28 cellular contexts compared by ENCODE assay signal in the genomic region with DNA sequence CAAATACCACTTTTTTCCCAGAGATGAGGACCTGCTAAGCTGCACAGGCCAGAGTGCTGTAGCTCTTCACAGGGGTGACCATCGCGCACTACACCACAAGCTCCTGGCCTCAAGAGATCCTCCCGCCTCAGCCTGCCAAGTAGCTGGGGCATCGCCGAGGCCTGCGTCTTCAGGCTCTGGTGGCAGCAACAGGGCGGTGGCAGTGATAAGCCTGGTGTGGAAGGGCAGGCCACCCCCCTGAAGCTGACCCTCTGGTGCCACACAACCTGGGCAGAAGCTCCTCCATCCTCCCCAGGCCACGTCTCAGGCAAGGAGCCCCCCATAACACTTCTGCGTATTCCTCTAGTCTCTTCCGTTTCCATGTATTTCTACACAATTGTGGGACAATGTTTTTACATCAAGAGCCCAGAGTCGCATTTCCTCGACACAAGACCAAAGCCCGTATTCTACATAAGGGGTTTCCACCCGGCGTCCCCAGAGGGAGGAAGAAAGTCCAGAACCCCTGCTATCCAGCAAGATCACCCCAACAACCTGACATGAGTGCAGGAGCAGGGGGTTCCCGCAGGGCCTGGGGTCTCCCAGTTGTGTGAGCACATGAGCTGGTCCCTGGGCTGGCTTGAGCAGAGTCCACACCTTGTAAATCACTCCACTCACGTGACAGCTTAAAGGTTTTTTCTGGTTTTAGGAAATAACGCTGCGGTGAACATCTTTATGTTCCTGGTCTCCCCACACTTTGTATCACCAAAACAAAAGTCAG. TPM values are rescaled to one million over a fixed set of nuclear protein-coding genes. Genes with fewer than 3 reads are reported as not detected.
DNase-seq lines count a peak whose midpoint lies in the region; ATAC-seq and TF ChIP-seq lines count a peak whose summit lies in the region.
"Had no signal": no experiment of that assay in that cellular context is flagged by ENCODE, and none has a peak within 500 bp of the region (broad histone marks: within the 10 kb centered on the region; RNA-seq: fewer than 3 reads in every experiment).

No MANE protein-coding gene starts in this region.

- peaks cover 50% of the 10 kb centered on the region for H3K36me3 Mint-ChIP-seq in activated CD4-positive, alpha-beta T cell treated with anti-CD3 and anti-CD28 coated beads for 36 hours (ENCODE audit: low read depth)
- H3K36me3 Mint-ChIP-seq in HFFc6 (ENCODE audit: low read depth) (peaks cover 37% of the 10 kb centered on the region), osteocyte (ENCODE audit: unreplicated experiment) (peaks cover 61% of the 10 kb centered on the region)

- H3K36me3 ChIP-seq in colonic mucosa = no peaks in the 10 kb centered on the region

- H3K4me1 Mint-ChIP-seq in activated CD4-positive, alpha-beta T cell treated with anti-CD3 and anti-CD28 coated beads for 36 hours = peaks cover 10% of the 10 kb centered on the region
- H3K4me1 Mint-ChIP-seq in HFFc6 (ENCODE audit: low read depth) (peaks cover 29% of the 10 kb centered on the region), osteocyte (ENCODE audit: unreplicated experiment) (peaks cover 4% of the 10 kb centered on the region)
- H3K4me1 Mint-ChIP-seq: GM23338; stimulated activated naive B cell treated with anti-CD40 and anti-IgM and Interleukin-4, amounts not matched to agents 10 μg/mL and 1 μg/mL and 100 μg/mL, for 72 hours had no signal

- H3K4me3 Mint-ChIP-seq in activated CD4-positive, alpha-beta T cell treated with anti-CD3 and anti-CD28 coated beads for 36 hours = no peak overlapping the region
- no peak overlapping the region for H3K4me3 Mint-ChIP-seq in HFFc6
- no peak overlapping the region for H3K4me3 Mint-ChIP-seq in osteocyte (ENCODE audit: unreplicated experiment)
- H3K4me3 Mint-ChIP-seq: CD8-positive, alpha-beta T cell; GM23338; natural killer cell treated with Interleukin-12 subunit alpha and Interleukin-12 subunit beta and Interleukin-15 and Interleukin-18, amount 100 ng/mL, for 72 hours; stimulated activated naive B cell treated with anti-CD40 and anti-IgM and Interleukin-4, amounts not matched to agents 10 μg/mL and 1 μg/mL and 100 μg/mL, for 72 hours had no signal

- CTCF ChIA-PET in activated CD4-positive, alpha-beta T cell treated with anti-CD3 and anti-CD28 coated beads for 36 hours (lab: Charles Lee) = no interaction called here

- POLR2A ChIA-PET in activated CD4-positive, alpha-beta T cell treated with anti-CD3 and anti-CD28 coated beads for 36 hours (lab: Charles Lee) = interaction anchor here (0.7 kb wide), 1 partner anchor 36 kb away, joined by 3 read pairs; no protein-coding TSS in a partner anchor

- no peaks in the 10 kb centered on the region for H3K27me3 ChIP-seq in colonic mucosa
- H3K27me3 ChIP-seq: adrenal gland, body of pancreas, upper lobe of left lung had no signal

- intact Hi-C loops in activated CD4-positive, alpha-beta T cell treated with anti-CD3 and anti-CD28 coated beads for 36 hours (cut with DNase I, micrococcal nuclease) = no loop called here
- intact Hi-C loops in colonic mucosa (cut with DNase I) = no loop called here

- H3K9me3 Mint-ChIP-seq in activated CD4-positive, alpha-beta T cell treated with anti-CD3 and anti-CD28 coated beads for 36 hours (ENCODE audit: low read depth) = no peaks in the 10 kb centered on the region
- H3K9me3 Mint-ChIP-seq in HFFc6 (no peaks in the 10 kb centered on the region), osteocyte (ENCODE audit: unreplicated experiment) (no peaks in the 10 kb centered on the region)
- H3K9me3 Mint-ChIP-seq: CD8-positive, alpha-beta T cell; GM23338; natural killer cell treated with Interleukin-12 subunit alpha and Interleukin-12 subunit beta and Interleukin-15 and Interleukin-18, amount 100 ng/mL, for 72 hours; stimulated activated naive B cell treated with anti-CD40 and anti-IgM and Interleukin-4, amounts not matched to agents 10 μg/mL and 1 μg/mL and 100 μg/mL, for 72 hours had no signal

- DNase-seq in activated CD4-positive, alpha-beta T cell treated with anti-CD3 and anti-CD28 coated beads for 36 hours = no peak
- no peak for DNase-seq in activated CD4-positive, alpha-beta T cell treated with anti-CD3 and anti-CD28 coated beads for 1 hour
- DNase-seq in HFFc6 (no peak), colonic mucosa (peak; percentile 12), osteocyte (ENCODE audit: extremely low spot score, unreplicated experiment) (peak; percentile 75), OCI-M2 (lab: John Stamatoyannopoulos, UW; ENCODE audit: unreplicated experiment) (no peak), SK-N-DZ (ENCODE audit: low spot score) (no peak), erythroblast (lab: John Stamatoyannopoulos, UW) (no peak)
- DNase-seq: 8988T; activated CD4-positive, CD25-positive, alpha-beta regulatory T cell; activated gamma-delta T cell; activated T-cell treated with anti-CD3 and anti-CD28 coated beads, Interleukin-2, amount 50 U/mL, for 1 hour; adrenal gland; body of pancreas; CD8-positive, alpha-beta T cell; cerebellar nuclear complex; DMS 273 treated with DMSO at 0.1 percent for 48 hours; left cardiac atrium; mammary epithelial cell; NCI-H1436 treated with DMSO at 0.1 percent for 48 hours; NCI-H2081 treated with DMSO at 0.1 percent for 48 hours; NCI-H446; NCI-H748 treated with DMSO at 0.1 percent for 48 hours; stimulated activated naive B cell treated with anti-CD40 and anti-IgM and Interleukin-4, amounts not matched to agents 10 μg/mL and 1 μg/mL and 100 μg/mL, for 72 hours; SW 1271 had no signal

- no peaks in the 10 kb centered on the region for H3K4me1 ChIP-seq in colonic mucosa
- H3K4me1 ChIP-seq: body of pancreas had no signal

- no peak for TF ChIP-seq POLR2A in erythroblast (IDR thresholded peaks at IDR 0.05; ENCODE audit: low read length)

- H3K9me3 ChIP-seq in colonic mucosa = no peaks in the 10 kb centered on the region
- H3K9me3 ChIP-seq: adrenal gland, body of pancreas, upper lobe of left lung had no signal

- TF ChIP-seq CTCF in HFFc6 (IDR thresholded peaks at IDR 0.05) (no peak), colonic mucosa (IDR thresholded peaks at IDR 0.05) (no peak), osteocyte (IDR thresholded peaks at IDR 0.05) (no peak)

- peak overlapping the region; percentile 55 for H3K27ac Mint-ChIP-seq in activated CD4-positive, alpha-beta T cell treated with anti-CD3 and anti-CD28 coated beads for 36 hours
- H3K27ac Mint-ChIP-seq in HFFc6 (0 out of 2 replicates have a peak overlapping the region, but pooled peaks have one; percentile 21), osteocyte (ENCODE audit: unreplicated experiment) (no peak overlapping the region)
- H3K27ac Mint-ChIP-seq: CD8-positive, alpha-beta T cell; GM23338; natural killer cell treated with Interleukin-12 subunit alpha and Interleukin-12 subunit beta and Interleukin-15 and Interleukin-18, amount 100 ng/mL, for 72 hours; stimulated activated naive B cell treated with anti-CD40 and anti-IgM and Interleukin-4, amounts not matched to agents 10 μg/mL and 1 μg/mL and 100 μg/mL, for 72 hours had no signal

- H3K4me3 ChIP-seq in colonic mucosa = no peak overlapping the region
- H3K4me3 ChIP-seq: adrenal gland, body of pancreas, GM23338, upper lobe of left lung had no signal

- H3K27me3 Mint-ChIP-seq in activated CD4-positive, alpha-beta T cell treated with anti-CD3 and anti-CD28 coated beads for 36 hours = no peaks in the 10 kb centered on the region
- H3K27me3 Mint-ChIP-seq in HFFc6 (ENCODE audit: insufficient read depth) (peaks cover 1% of the 10 kb centered on the region; the same call in 1 of the 2 replicates), osteocyte (ENCODE audit: unreplicated experiment) (no peaks in the 10 kb centered on the region)
- H3K27me3 Mint-ChIP-seq: natural killer cell treated with Interleukin-12 subunit alpha and Interleukin-12 subunit beta and Interleukin-15 and Interleukin-18, amount 100 ng/mL, for 72 hours; stimulated activated naive B cell treated with anti-CD40 and anti-IgM and Interleukin-4, amounts not matched to agents 10 μg/mL and 1 μg/mL and 100 μg/mL, for 72 hours had no signal

- no peak for ATAC-seq in activated CD4-positive, alpha-beta T cell treated with anti-CD3 and anti-CD28 coated beads for 36 hours
- ATAC-seq: body of pancreas; CD8-positive, alpha-beta T cell; left cardiac atrium; natural killer cell treated with Interleukin-12 subunit alpha and Interleukin-12 subunit beta and Interleukin-15 and Interleukin-18, amount 100 ng/mL, for 72 hours; stimulated activated naive B cell treated with anti-CD40 and anti-IgM and Interleukin-4, amounts not matched to agents 10 μg/mL and 1 μg/mL and 100 μg/mL, for 72 hours had no signal

- H3K27ac ChIP-seq in colonic mucosa = no peak overlapping the region
- H3K27ac ChIP-seq: body of pancreas, upper lobe of left lung had no signal

- no peak overlapping the region for H3K9ac ChIP-seq in colonic mucosa (ENCODE audit: low read depth in 2 of 2, low read length in 2 of 2)

RNA-seq across cellular contexts. Expression of a gene that starts 37.6 kb away (rescaled TPM):
- total RNA-seq in activated CD4-positive, alpha-beta T cell treated with anti-CD3 and anti-CD28 coated beads for 36 hours = 100 to 1,000 TPM in 1 of 2 experiments, 10 to 100 TPM in 1; 85.4 to 127 TPM
- total RNA-seq in HFFc6 (2021; fragmentation: NEBNext Ultra II Directional; extraction: Animal tissue kit (Norgen Biotek cat#: 25700)) = 10 to 100 TPM; 27.1 to 60.3 (median 54.8) TPM
- 10 to 100 TPM; 15.0 to 48.4 TPM for total RNA-seq in colonic mucosa
- 17.9 and 19.9 TPM in 2 replicates for total RNA-seq in osteocyte
- polyA plus RNA-seq in SK-N-DZ (2014; cell fraction: cytosol; rRNA removed) = 55.3 and 58.4 TPM in 2 replicates
- 63.1 and 82.0 TPM in 2 replicates for polyA plus RNA-seq in SK-N-DZ (2014; cell fraction: nucleus; rRNA removed)

Comparison
In these comparisons a context has a peak if more than half of its experiments do, and no peak if none do; other contexts are left out.
1. DNase-seq: peak in colonic mucosa (single experiment) and osteocyte (single experiment); none in activated CD4-positive, alpha-beta T cell treated with anti-CD3 and anti-CD28 coated beads for 36 hours (single experiment), activated CD4-positive, alpha-beta T cell treated with anti-CD3 and anti-CD28 coated beads for 1 hour (single experiment), HFFc6 (single experiment), OCI-M2 (single experiment), SK-N-DZ (single experiment) and erythroblast (0 of 2).